ENCODE assay signal across 24 cellular contexts in the genomic region with DNA sequence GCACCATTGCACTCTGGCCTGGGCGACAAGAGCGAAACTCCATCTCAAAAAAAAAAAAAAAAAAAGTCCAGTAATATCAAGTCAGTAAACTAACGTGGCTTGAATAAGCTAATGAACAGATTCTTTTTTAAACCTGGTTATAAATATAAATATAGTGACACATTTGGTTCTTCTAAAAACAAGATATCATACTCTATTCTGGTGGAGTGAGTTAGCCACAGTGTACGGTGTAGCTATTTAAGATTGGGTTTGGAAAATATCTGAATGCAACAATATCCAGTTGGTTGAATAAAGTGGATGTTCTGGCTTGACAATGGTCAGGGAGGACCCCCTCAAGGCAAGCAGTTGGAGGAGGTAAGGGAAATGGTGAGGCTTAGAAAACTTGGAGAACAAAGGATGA.
"Had no signal": no experiment of that assay in that cellular context is flagged by ENCODE, and none has a peak within 500 bp of the region (broad histone marks: within the 10 kb centered on the region; RNA-seq: fewer than 3 reads in every experiment).

No MANE protein-coding gene starts in this region.

- DNase-seq: glutamatergic neuron; heart left ventricle; hypothalamus; islet precursor cell; left ventricle myocardium inferior; mesendoderm; naive thymus-derived CD8-positive, alpha-beta T cell; occipital lobe; retina; right cardiac atrium; sigmoid colon; stimulated activated CD4-positive, alpha-beta T cell treated with anti-CD3 and anti-CD28 coated beads, Interleukin-1b, Interleukin-23, amount 100 ng/mL, for 48 hours; stimulated activated CD4-positive, alpha-beta T cell treated with anti-CD3 and anti-CD28 coated beads, Interleukin-4, amount 100 ng/mL, for 1 hour; stimulated activated naive B cell treated with anti-CD40 and anti-IgM and Interleukin-4, amounts not matched to agents 10 μg/mL and 1 μg/mL and 100 μg/mL, for 72 hours; stimulated activated naive CD8-positive, alpha-beta T cell treated with anti-CD3 and anti-CD28 coated beads, Interleukin-15, Interleukin-2, amounts not matched to agents 100 U/mL and 50 U/mL, for 24 hours; stomach; tibial artery; trophoblast cell; upper lobe of right lung had no signal

- H3K9me3 ChIP-seq: heart left ventricle, left ventricle myocardium inferior, neutrophil, sigmoid colon, stomach, thoracic aorta, tibial artery, upper lobe of right lung had no signal

- FAIRE-seq: urothelium cell line had no signal

- ATAC-seq: naive thymus-derived CD8-positive, alpha-beta T cell; right cardiac atrium; stimulated activated naive B cell treated with anti-CD40 and anti-IgM and Interleukin-4, amounts not matched to agents 10 μg/mL and 1 μg/mL and 100 μg/mL, for 72 hours; stimulated activated naive CD8-positive, alpha-beta T cell treated with anti-CD3 and anti-CD28 coated beads, Interleukin-15, Interleukin-2, amounts not matched to agents 100 U/mL and 50 U/mL, for 24 hours; upper lobe of right lung had no signal

- H3K4me1 ChIP-seq: tibial artery, upper lobe of right lung had no signal

- H3K27me3 ChIP-seq: upper lobe of right lung had no signal

- H3K4me2 ChIP-seq: smooth muscle cell had no signal

- H3K4me3 ChIP-seq: heart left ventricle, left ventricle myocardium inferior, lung, sigmoid colon, smooth muscle cell, stomach, thoracic aorta, tibial artery, upper lobe of right lung had no signal

- H3K27ac ChIP-seq: heart left ventricle, left ventricle myocardium inferior, neutrophil, sigmoid colon, stomach, thoracic aorta, tibial artery, upper lobe of right lung had no signal

- H3K36me3 ChIP-seq: heart left ventricle, left ventricle myocardium inferior, neutrophil, sigmoid colon, stomach, thoracic aorta, tibial artery, upper lobe of right lung had no signal
